14 cellular contexts compared by ENCODE assay signal in genomic region chr16:57940382-57940966, GRCh38. TPM values are rescaled to one million over a fixed set of nuclear protein-coding genes. Genes with fewer than 3 reads are reported as not detected.
"Had no signal": no experiment of that assay in that cellular context is flagged by ENCODE, and none has a peak within 500 bp of the region (broad histone marks: within the 10 kb centered on the region; RNA-seq: fewer than 3 reads in every experiment).

No MANE protein-coding gene starts in this region.

- FAIRE-seq: RCC 7860 had no signal

- DNase-seq: MV-4-11, NCI-H1048, NCI-H1436 treated with DMSO at 0.1 percent for 48 hours, NCI-H187 treated with DMSO at 0.1 percent for 48 hours, NCI-H510A, NCI-H524 treated with DMSO at 0.1 percent for 48 hours, NCI-H774, T-cell had no signal

- ATAC-seq: T-cell had no signal

RNA-seq across cellular contexts. Expression of gene CNGB1, which starts 30.5 kb away (rescaled TPM):
- total RNA-seq: HT-29, LHCN-M2, MCF 10A, SK-MEL-5, T-cell had no signal
- polyA plus RNA-seq: IgD-negative memory B cell had no signal
